ENCODE assay signal across 9 cellular contexts in the genomic region with DNA sequence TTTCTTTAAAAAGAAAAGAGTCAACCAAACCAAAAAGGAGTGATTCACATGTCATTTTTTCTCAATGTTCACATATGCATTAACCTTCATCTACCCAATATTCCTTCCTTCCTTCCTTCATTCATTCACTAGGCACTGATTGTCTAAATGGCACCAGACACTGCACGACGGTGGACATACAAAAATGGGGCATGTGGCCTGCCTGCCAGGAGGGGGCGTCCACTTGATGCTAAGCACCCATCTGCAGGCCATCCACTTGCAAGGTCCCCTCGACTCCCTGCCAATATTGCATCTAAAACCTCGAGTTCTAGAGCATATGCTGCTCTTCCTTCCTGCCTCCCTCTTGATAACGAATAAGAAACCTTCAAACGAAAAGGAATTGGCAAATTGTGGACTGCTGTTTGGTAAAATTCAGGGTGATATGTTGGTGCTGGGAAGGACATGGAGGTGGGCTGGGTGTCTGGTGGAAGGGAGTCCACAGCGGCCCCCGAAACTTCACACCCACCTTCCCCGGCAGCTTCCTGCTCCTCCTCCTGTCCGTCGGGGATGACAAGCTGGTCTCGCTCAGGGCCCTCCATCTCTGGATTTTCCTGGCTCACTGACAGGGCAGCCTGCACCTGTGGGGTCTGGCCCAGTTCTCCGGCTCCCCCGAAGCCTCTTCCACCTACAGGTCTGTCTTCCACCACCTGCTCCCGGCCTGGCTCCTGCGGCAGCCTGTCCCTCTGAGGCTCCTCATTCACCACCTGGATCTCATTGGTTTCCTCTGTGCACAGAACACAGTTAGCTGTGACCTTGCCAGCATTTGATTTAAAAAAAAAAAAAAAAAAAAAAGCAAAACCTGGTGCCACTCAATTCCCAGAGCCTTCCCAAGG.
DNase-seq lines count a peak whose midpoint lies in the region; ATAC-seq and TF ChIP-seq lines count a peak whose summit lies in the region.
"Had no signal": no experiment of that assay in that cellular context is flagged by ENCODE, and none has a peak within 500 bp of the region (broad histone marks: within the 10 kb centered on the region; RNA-seq: fewer than 3 reads in every experiment).

No MANE protein-coding gene starts in this region.

- H3K4me1 Mint-ChIP-seq in activated CD8-positive, alpha-beta T cell treated with anti-CD3 and anti-CD28 coated beads for 36 hours (ENCODE audit: low read depth): no peaks in the 10 kb centered on the region
- no peaks in the 10 kb centered on the region for H3K4me1 Mint-ChIP-seq in activated CD8-positive, alpha-beta T cell treated with anti-CD3 and anti-CD28 coated beads, Interleukin-2, amount 10 ng/mL, durations not matched to agents 7 days and 5 days (ENCODE audit: low read depth)

- peak in 1 of 2 donors; percentile 74 for TF ChIP-seq RAD21 in liver (IDR thresholded peaks at IDR 0.05)

- 80% methylated on average over 17 of the region's 17 CpGs for WGBS in liver

- no peak overlapping the region for H3K9ac ChIP-seq in liver (ENCODE audit: low read depth in 1 of 2, low read length in 2 of 2)

- TF ChIP-seq CTCF in activated CD8-positive, alpha-beta T cell treated with anti-CD3 and anti-CD28 coated beads for 36 hours (IDR thresholded peaks at IDR 0.05): no peak
- TF ChIP-seq CTCF in VCaP (conservative IDR thresholded peaks at IDR 0.05) (peak; percentile 79), liver (IDR thresholded peaks at IDR 0.05; ENCODE audit: low read depth, low read length, missing input control) (peak; percentile 22)

- H3K4me3 Mint-ChIP-seq in activated CD8-positive, alpha-beta T cell treated with anti-CD3 and anti-CD28 coated beads for 36 hours: no peak overlapping the region
- H3K4me3 Mint-ChIP-seq in activated CD8-positive, alpha-beta T cell treated with anti-CD3 and anti-CD28 coated beads, Interleukin-2, amount 10 ng/mL, durations not matched to agents 7 days and 5 days: no peak overlapping the region
- H3K4me3 Mint-ChIP-seq: activated naive CD8-positive, alpha-beta T cell treated with anti-CD3 and anti-CD28 coated beads, Interleukin-2, amount 10 ng/mL, durations not matched to agents 7 days and 5 days had no signal

- no peaks in the 10 kb centered on the region for H3K9me3 ChIP-seq in liver (ENCODE audit: control insufficient read depth in 4 of 4, low read length in 3 of 4)

- H3K4me1 ChIP-seq in liver (ENCODE audit: control insufficient read depth in 4 of 4, insufficient read depth in 4 of 4, low read length in 3 of 4): no peaks in the 10 kb centered on the region

- CTCF ChIA-PET in activated CD8-positive, alpha-beta T cell treated with anti-CD3 and anti-CD28 coated beads for 36 hours (lab: Charles Lee): no interaction called here
- CTCF ChIA-PET in activated CD8-positive, alpha-beta T cell treated with anti-CD3 and anti-CD28 coated beads, Interleukin-2, amount 10 ng/mL, durations not matched to agents 7 days and 5 days (lab: Charles Lee): interaction anchor here (0.9 kb wide), 1 partner anchor 42 kb away, joined by 3 read pairs; no protein-coding TSS in a partner anchor

- DNase-seq in activated CD8-positive, alpha-beta T cell treated with anti-CD3 and anti-CD28 coated beads for 36 hours: peak; percentile 31
- no peak for DNase-seq in activated CD8-positive, alpha-beta T cell treated with anti-CD3 and anti-CD28 coated beads, Interleukin-2, amount 10 ng/mL, durations not matched to agents 7 days and 5 days
- DNase-seq in NAMALWA (ENCODE audit: low spot score) (peak; percentile 48), NCI-H2196 (lab: John Stamatoyannopoulos, UW; ENCODE audit: unreplicated experiment) (no peak)
- DNase-seq in activated CD4-positive, alpha-beta T cell treated with anti-CD3 and anti-CD28 coated beads, Interleukin-2, amount 50 U/mL, for 4 hours: no peak
- DNase-seq: activated naive CD8-positive, alpha-beta T cell treated with anti-CD3 and anti-CD28 coated beads, Interleukin-2, amount 10 ng/mL, durations not matched to agents 7 days and 5 days had no signal

- intact Hi-C loops in activated CD8-positive, alpha-beta T cell treated with anti-CD3 and anti-CD28 coated beads for 36 hours (cut with micrococcal nuclease): no loop called here

- H3K27me3 Mint-ChIP-seq in activated CD8-positive, alpha-beta T cell treated with anti-CD3 and anti-CD28 coated beads for 36 hours: peaks cover 2% of the 10 kb centered on the region
- peaks cover 3% of the 10 kb centered on the region for H3K27me3 Mint-ChIP-seq in activated CD8-positive, alpha-beta T cell treated with anti-CD3 and anti-CD28 coated beads, Interleukin-2, amount 10 ng/mL, durations not matched to agents 7 days and 5 days (ENCODE audit: low read depth)
- H3K27me3 Mint-ChIP-seq: activated naive CD8-positive, alpha-beta T cell treated with anti-CD3 and anti-CD28 coated beads, Interleukin-2, amount 10 ng/mL, durations not matched to agents 7 days and 5 days had no signal

- no peaks in the 10 kb centered on the region for H3K9me3 Mint-ChIP-seq in activated CD8-positive, alpha-beta T cell treated with anti-CD3 and anti-CD28 coated beads for 36 hours
- H3K9me3 Mint-ChIP-seq in activated CD8-positive, alpha-beta T cell treated with anti-CD3 and anti-CD28 coated beads, Interleukin-2, amount 10 ng/mL, durations not matched to agents 7 days and 5 days (ENCODE audit: insufficient read depth): no peaks in the 10 kb centered on the region
- H3K9me3 Mint-ChIP-seq: activated naive CD8-positive, alpha-beta T cell treated with anti-CD3 and anti-CD28 coated beads, Interleukin-2, amount 10 ng/mL, durations not matched to agents 7 days and 5 days had no signal

- no peaks in the 10 kb centered on the region for H3K36me3 Mint-ChIP-seq in activated CD8-positive, alpha-beta T cell treated with anti-CD3 and anti-CD28 coated beads for 36 hours (ENCODE audit: low read depth)
- H3K36me3 Mint-ChIP-seq in activated CD8-positive, alpha-beta T cell treated with anti-CD3 and anti-CD28 coated beads, Interleukin-2, amount 10 ng/mL, durations not matched to agents 7 days and 5 days (ENCODE audit: low read depth): no peaks in the 10 kb centered on the region

- POLR2A ChIA-PET in activated CD8-positive, alpha-beta T cell treated with anti-CD3 and anti-CD28 coated beads for 36 hours (lab: Charles Lee): interaction anchor here (0.7 kb wide), 1 partner anchor 17 kb away, joined by 3 read pairs; no protein-coding TSS in a partner anchor
- POLR2A ChIA-PET in activated CD8-positive, alpha-beta T cell treated with anti-CD3 and anti-CD28 coated beads, Interleukin-2, amount 10 ng/mL, durations not matched to agents 7 days and 5 days (lab: Charles Lee): no interaction called here

- H3K27ac ChIP-seq in VCaP (peak overlapping the region; percentile 93), liver (ENCODE audit: low read depth in 1 of 2, low read length in 2 of 2) (no peak overlapping the region)

- no peaks in the 10 kb centered on the region for H3K27me3 ChIP-seq in liver (ENCODE audit: control insufficient read depth in 4 of 4, insufficient read depth in 4 of 4, low read length in 3 of 4)

- no peak overlapping the region for H3K4me3 ChIP-seq in liver (ENCODE audit: low read depth in 1 of 3, low read length in 3 of 3)

- no peak overlapping the region for H3K27ac Mint-ChIP-seq in activated CD8-positive, alpha-beta T cell treated with anti-CD3 and anti-CD28 coated beads for 36 hours
- no peak overlapping the region for H3K27ac Mint-ChIP-seq in activated CD8-positive, alpha-beta T cell treated with anti-CD3 and anti-CD28 coated beads, Interleukin-2, amount 10 ng/mL, durations not matched to agents 7 days and 5 days
- H3K27ac Mint-ChIP-seq: activated naive CD8-positive, alpha-beta T cell treated with anti-CD3 and anti-CD28 coated beads, Interleukin-2, amount 10 ng/mL, durations not matched to agents 7 days and 5 days had no signal

- H3K36me3 ChIP-seq in liver (ENCODE audit: control insufficient read depth in 4 of 4, insufficient read depth in 3 of 4, low read depth in 1 of 4, low read length in 3 of 4): no peaks in the 10 kb centered on the region

- ATAC-seq in activated CD8-positive, alpha-beta T cell treated with anti-CD3 and anti-CD28 coated beads for 36 hours: no peak
- no peak for ATAC-seq in activated CD8-positive, alpha-beta T cell treated with anti-CD3 and anti-CD28 coated beads, Interleukin-2, amount 10 ng/mL, durations not matched to agents 7 days and 5 days
- no peak for ATAC-seq in HG03342 (IDR thresholded peaks at IDR 0.05; ENCODE audit: unreplicated experiment)

TF ChIP-seq in liver, 16 proteins besides CTCF, POLR2A, EP300 and RAD21:
- TF ChIP-seq HNF4A (conservative IDR thresholded peaks at IDR 0.05) (no peak), YY1 (IDR thresholded peaks at IDR 0.05) (no peak), TAF1 (conservative IDR thresholded peaks at IDR 0.05) (no peak), FOXA2 (IDR thresholded peaks at IDR 0.05) (no peak)
- TF ChIP-seq, protein P1, sequence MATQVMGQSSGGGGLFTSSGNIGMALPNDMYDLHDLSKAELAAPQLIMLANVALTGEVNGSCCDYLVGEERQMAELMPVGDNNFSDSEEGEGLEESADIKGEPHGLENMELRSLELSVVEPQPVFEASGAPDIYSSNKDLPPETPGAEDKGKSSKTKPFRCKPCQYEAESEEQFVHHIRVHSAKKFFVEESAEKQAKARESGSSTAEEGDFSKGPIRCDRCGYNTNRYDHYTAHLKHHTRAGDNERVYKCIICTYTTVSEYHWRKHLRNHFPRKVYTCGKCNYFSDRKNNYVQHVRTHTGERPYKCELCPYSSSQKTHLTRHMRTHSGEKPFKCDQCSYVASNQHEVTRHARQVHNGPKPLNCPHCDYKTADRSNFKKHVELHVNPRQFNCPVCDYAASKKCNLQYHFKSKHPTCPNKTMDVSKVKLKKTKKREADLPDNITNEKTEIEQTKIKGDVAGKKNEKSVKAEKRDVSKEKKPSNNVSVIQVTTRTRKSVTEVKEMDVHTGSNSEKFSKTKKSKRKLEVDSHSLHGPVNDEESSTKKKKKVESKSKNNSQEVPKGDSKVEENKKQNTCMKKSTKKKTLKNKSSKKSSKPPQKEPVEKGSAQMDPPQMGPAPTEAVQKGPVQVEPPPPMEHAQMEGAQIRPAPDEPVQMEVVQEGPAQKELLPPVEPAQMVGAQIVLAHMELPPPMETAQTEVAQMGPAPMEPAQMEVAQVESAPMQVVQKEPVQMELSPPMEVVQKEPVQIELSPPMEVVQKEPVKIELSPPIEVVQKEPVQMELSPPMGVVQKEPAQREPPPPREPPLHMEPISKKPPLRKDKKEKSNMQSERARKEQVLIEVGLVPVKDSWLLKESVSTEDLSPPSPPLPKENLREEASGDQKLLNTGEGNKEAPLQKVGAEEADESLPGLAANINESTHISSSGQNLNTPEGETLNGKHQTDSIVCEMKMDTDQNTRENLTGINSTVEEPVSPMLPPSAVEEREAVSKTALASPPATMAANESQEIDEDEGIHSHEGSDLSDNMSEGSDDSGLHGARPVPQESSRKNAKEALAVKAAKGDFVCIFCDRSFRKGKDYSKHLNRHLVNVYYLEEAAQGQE (IDR thresholded peaks at IDR 0.05): no peak

Comparison
In these comparisons a context has a peak if more than half of its experiments do, and no peak if none do; other contexts are left out.
1. DNase-seq: peak in activated CD8-positive, alpha-beta T cell treated with anti-CD3 and anti-CD28 coated beads for 36 hours (single experiment) and NAMALWA (single experiment); none in activated CD8-positive, alpha-beta T cell treated with anti-CD3 and anti-CD28 coated beads, Interleukin-2, amount 10 ng/mL, durations not matched to agents 7 days and 5 days (single experiment), NCI-H2196 (single experiment) and activated CD4-positive, alpha-beta T cell treated with anti-CD3 and anti-CD28 coated beads, Interleukin-2, amount 50 U/mL, for 4 hours (0 of 2).